Comparison of ENCODE assay signal across 1 cellular context in genomic region chr1:52098139-52098871, GRCh38.
TF ChIP-seq lines count a peak whose summit lies in the region.

No MANE protein-coding gene starts in this region.

TF ChIP-seq in HepG2, 621 proteins besides CTCF, POLR2A, EP300 and RAD21 (continued from another document and continues in another):
- TF ChIP-seq HNF1A (IDR thresholded peaks at IDR 0.05; ENCODE audit: low read depth) (no peak), HNF1A (CRISPR knock-in tag; IDR thresholded peaks at IDR 0.05; ENCODE audit: borderline replicate concordance) (0 out of 2 replicates have a peak, but pooled peaks have one; percentile 22), ZNF577 (CRISPR knock-in tag; IDR thresholded peaks at IDR 0.05; ENCODE audit: borderline replicate concordance, low read depth) (no peak), RFX1 (IDR thresholded peaks at IDR 0.05) (no peak), ELF4 (CRISPR knock-in tag; IDR thresholded peaks at IDR 0.05; ENCODE audit: borderline replicate concordance) (no peak), CSRNP1 (CRISPR knock-in tag; IDR thresholded peaks at IDR 0.05) (no peak), ZNF350 (CRISPR knock-in tag; IDR thresholded peaks at IDR 0.05; ENCODE audit: borderline replicate concordance, low read depth) (no peak), HMG20A (CRISPR knock-in tag; IDR thresholded peaks at IDR 0.05; ENCODE audit: borderline replicate concordance) (peak; percentile 82; the same call in 1 of the 2 replicates), POGZ (CRISPR knock-in tag; IDR thresholded peaks at IDR 0.05) (peak; percentile 68; the same call in 1 of the 2 replicates), MXD1 (CRISPR knock-in tag; IDR thresholded peaks at IDR 0.05) (no peak), SNAPC4 (CRISPR knock-in tag; IDR thresholded peaks at IDR 0.05) (no peak; the same call in 1 of the 2 replicates), ZNF235 (CRISPR knock-in tag; IDR thresholded peaks at IDR 0.05; ENCODE audit: borderline replicate concordance) (no peak), NR3C1 (CRISPR knock-in tag; IDR thresholded peaks at IDR 0.05) (no peak), ZNF597 (CRISPR knock-in tag; IDR thresholded peaks at IDR 0.05) (no peak), HNRNPL (IDR thresholded peaks at IDR 0.05; ENCODE audit: low read depth, low read length) (no peak), CEBPZ (IDR thresholded peaks at IDR 0.05; ENCODE audit: low read length) (no peak), ZNF546 (CRISPR knock-in tag; conservative IDR thresholded peaks at IDR 0.05) (no peak), FOXJ3 (CRISPR knock-in tag; IDR thresholded peaks at IDR 0.05; ENCODE audit: borderline replicate concordance) (peak; percentile 77; the same call in 1 of the 2 replicates), TBX3 (IDR thresholded peaks at IDR 0.05; ENCODE audit: borderline replicate concordance) (peak; percentile 78; the same call in 1 of the 2 replicates), ZMAT3 (CRISPR knock-in tag; conservative IDR thresholded peaks at IDR 0.05) (no peak), RFXANK (CRISPR knock-in tag; IDR thresholded peaks at IDR 0.05) (0 out of 2 replicates have a peak, but pooled peaks have one; percentile 23), KLF12 (CRISPR knock-in tag; IDR thresholded peaks at IDR 0.05; ENCODE audit: borderline replicate concordance) (no peak), ZNF205 (CRISPR knock-in tag; IDR thresholded peaks at IDR 0.05) (peak; percentile 46; the same call in 1 of the 2 replicates), NR2F1 (CRISPR knock-in tag; IDR thresholded peaks at IDR 0.05) (peak; percentile 92 to 93), ZNF816 (CRISPR knock-in tag; IDR thresholded peaks at IDR 0.05; ENCODE audit: borderline replicate concordance) (no peak), SKI (IDR thresholded peaks at IDR 0.05; ENCODE audit: partially characterized antibody) (peak; percentile 79), SMAD9 (CRISPR knock-in tag; IDR thresholded peaks at IDR 0.05) (no peak), KDM6A (CRISPR knock-in tag; IDR thresholded peaks at IDR 0.05; ENCODE audit: low read depth) (no peak), ZNF570 (CRISPR knock-in tag; IDR thresholded peaks at IDR 0.05; ENCODE audit: borderline replicate concordance) (no peak), GZF1 (CRISPR knock-in tag; IDR thresholded peaks at IDR 0.05) (no peak), ZC3H4 (CRISPR knock-in tag; IDR thresholded peaks at IDR 0.05; ENCODE audit: borderline replicate concordance) (no peak), FOXO1 (CRISPR knock-in tag; IDR thresholded peaks at IDR 0.05) (peak; percentile 70; the same call in 1 of the 2 replicates), ZBTB21 (CRISPR knock-in tag; IDR thresholded peaks at IDR 0.05) (peak; percentile 17; the same call in 1 of the 2 replicates)
- TF ChIP-seq, protein P1, sequence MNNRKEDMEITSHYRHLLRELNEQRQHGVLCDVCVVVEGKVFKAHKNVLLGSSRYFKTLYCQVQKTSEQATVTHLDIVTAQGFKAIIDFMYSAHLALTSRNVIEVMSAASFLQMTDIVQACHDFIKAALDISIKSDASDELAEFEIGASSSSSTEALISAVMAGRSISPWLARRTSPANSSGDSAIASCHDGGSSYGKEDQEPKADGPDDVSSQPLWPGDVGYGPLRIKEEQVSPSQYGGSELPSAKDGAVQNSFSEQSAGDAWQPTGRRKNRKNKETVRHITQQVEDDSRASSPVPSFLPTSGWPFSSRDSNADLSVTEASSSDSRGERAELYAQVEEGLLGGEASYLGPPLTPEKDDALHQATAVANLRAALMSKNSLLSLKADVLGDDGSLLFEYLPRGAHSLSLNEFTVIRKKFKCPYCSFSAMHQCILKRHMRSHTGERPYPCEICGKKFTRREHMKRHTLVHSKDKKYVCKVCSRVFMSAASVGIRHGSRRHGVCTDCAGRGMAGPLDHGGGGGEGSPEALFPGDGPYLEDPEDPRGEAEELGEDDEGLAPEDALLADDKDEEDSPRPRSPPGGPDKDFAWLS (CRISPR knock-in tag; IDR thresholded peaks at IDR 0.05; ENCODE audit: borderline replicate concordance), result no peak
- TF ChIP-seq, protein P2, sequence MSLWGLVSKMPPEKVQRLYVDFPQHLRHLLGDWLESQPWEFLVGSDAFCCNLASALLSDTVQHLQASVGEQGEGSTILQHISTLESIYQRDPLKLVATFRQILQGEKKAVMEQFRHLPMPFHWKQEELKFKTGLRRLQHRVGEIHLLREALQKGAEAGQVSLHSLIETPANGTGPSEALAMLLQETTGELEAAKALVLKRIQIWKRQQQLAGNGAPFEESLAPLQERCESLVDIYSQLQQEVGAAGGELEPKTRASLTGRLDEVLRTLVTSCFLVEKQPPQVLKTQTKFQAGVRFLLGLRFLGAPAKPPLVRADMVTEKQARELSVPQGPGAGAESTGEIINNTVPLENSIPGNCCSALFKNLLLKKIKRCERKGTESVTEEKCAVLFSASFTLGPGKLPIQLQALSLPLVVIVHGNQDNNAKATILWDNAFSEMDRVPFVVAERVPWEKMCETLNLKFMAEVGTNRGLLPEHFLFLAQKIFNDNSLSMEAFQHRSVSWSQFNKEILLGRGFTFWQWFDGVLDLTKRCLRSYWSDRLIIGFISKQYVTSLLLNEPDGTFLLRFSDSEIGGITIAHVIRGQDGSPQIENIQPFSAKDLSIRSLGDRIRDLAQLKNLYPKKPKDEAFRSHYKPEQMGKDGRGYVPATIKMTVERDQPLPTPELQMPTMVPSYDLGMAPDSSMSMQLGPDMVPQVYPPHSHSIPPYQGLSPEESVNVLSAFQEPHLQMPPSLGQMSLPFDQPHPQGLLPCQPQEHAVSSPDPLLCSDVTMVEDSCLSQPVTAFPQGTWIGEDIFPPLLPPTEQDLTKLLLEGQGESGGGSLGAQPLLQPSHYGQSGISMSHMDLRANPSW (CRISPR knock-in tag; IDR thresholded peaks at IDR 0.05; ENCODE audit: borderline replicate concordance), result no peak
- TF ChIP-seq, protein P3, sequence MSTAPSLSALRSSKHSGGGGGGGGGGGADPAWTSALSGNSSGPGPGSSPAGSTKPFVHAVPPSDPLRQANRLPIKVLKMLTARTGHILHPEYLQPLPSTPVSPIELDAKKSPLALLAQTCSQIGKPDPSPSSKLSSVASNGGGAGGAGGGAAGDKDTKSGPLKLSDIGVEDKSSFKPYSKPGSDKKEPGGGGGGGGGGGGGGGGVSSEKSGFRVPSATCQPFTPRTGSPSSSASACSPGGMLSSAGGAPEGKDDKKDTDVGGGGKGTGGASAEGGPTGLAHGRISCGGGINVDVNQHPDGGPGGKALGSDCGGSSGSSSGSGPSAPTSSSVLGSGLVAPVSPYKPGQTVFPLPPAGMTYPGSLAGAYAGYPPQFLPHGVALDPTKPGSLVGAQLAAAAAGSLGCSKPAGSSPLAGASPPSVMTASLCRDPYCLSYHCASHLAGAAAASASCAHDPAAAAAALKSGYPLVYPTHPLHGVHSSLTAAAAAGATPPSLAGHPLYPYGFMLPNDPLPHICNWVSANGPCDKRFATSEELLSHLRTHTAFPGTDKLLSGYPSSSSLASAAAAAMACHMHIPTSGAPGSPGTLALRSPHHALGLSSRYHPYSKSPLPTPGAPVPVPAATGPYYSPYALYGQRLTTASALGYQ (CRISPR knock-in tag; IDR thresholded peaks at IDR 0.05), result peak; percentile 92
